11 cellular contexts compared by ENCODE assay signal in genomic region chr16:89576173-89577054, GRCh38. TPM values are rescaled to one million over a fixed set of nuclear protein-coding genes. Genes with fewer than 3 reads are reported as not detected.
A peak's percentile ranks its signal among the peaks of the same experiment; 100 is the strongest.
DNase-seq lines count a peak whose midpoint lies in the region; TF ChIP-seq lines count a peak whose summit lies in the region.
"Had no signal": no experiment of that assay in that cellular context is flagged by ENCODE, and none has a peak within 500 bp of the region (broad histone marks: within the 10 kb centered on the region; RNA-seq: fewer than 3 reads in every experiment).

No MANE protein-coding gene starts in this region.

- no peak overlapping the region for H3K14ac ChIP-seq in trophoblast cell (ENCODE audit: low read length)

- H3K9me3 ChIP-seq in ES-I3 (ENCODE audit: control insufficient read depth, insufficient read depth, low read length), result no peaks in the 10 kb centered on the region
- no peaks in the 10 kb centered on the region for H3K9me3 ChIP-seq in OCI-LY3 (ENCODE audit: insufficient read depth, low read length)
- H3K9me3 ChIP-seq in trophoblast cell (ENCODE audit: insufficient read depth, low read depth, low read length), result peaks cover 22% of the 10 kb centered on the region
- H3K9me3 ChIP-seq: uterus had no signal

- no peak overlapping the region for H2AK5ac ChIP-seq in trophoblast cell (ENCODE audit: low read length)

- no peaks in the 10 kb centered on the region for H3K27me3 ChIP-seq in OCI-LY3 (ENCODE audit: low read depth, low read length)
- peaks cover 29% of the 10 kb centered on the region for H3K27me3 ChIP-seq in trophoblast cell (ENCODE audit: insufficient read depth, low read length)

- DNase-seq in epithelial cell of proximal tubule (ENCODE audit: low read depth) (no peak), trophoblast cell (no peak), NCI-H446 (lab: John Stamatoyannopoulos, UW) (no peak), NCI-H1436 (lab: John Stamatoyannopoulos, UW) (no peak)
- DNase-seq in effector CD4-positive, alpha-beta T cell, result no peak
- DNase-seq in stimulated activated naive CD4-positive, alpha-beta T cell (lab: John Stamatoyannopoulos, UW), result no peak
- DNase-seq: DMS153, T-helper 9 cell, uterus had no signal

- peak overlapping the region; percentile 98 for H3K4me3 ChIP-seq in OCI-LY3 (ENCODE audit: low read length)
- peak overlapping the region; percentile 72 for H3K4me3 ChIP-seq in epithelial cell of proximal tubule (ENCODE audit: low read depth, low read length)
- H3K4me3 ChIP-seq in trophoblast cell (ENCODE audit: low read depth, low read length), result no peak overlapping the region
- H3K4me3 ChIP-seq: uterus had no signal

- peaks cover 2% of the 10 kb centered on the region for H3K79me1 ChIP-seq in trophoblast cell (ENCODE audit: low read length)

- H3K27ac ChIP-seq in OCI-LY3 (ENCODE audit: low read length) (no peak overlapping the region), trophoblast cell (ENCODE audit: low read depth, low read length) (no peak overlapping the region)
- H3K27ac ChIP-seq: uterus had no signal

- H2BK120ac ChIP-seq in trophoblast cell (ENCODE audit: insufficient read depth, low read length, poor library complexity), result no peak overlapping the region

- H3K4me1 ChIP-seq in ES-I3 (ENCODE audit: insufficient read depth, low read length) (peaks cover 10% of the 10 kb centered on the region; the same call in 1 of the 2 replicates), OCI-LY3 (ENCODE audit: low read length) (peaks cover 13% of the 10 kb centered on the region), trophoblast cell (ENCODE audit: control insufficient read depth in 1 of 2, insufficient read depth in 2 of 2, low read length in 2 of 2) (peaks cover 20 to 24% of the 10 kb centered on the region in 2 experiments)

- WGBS in trophoblast cell (ENCODE audit: extremely low coverage, insufficient coverage, insufficient read length), result no CpG with 5 or more reads among the region's 87 CpGs

- H4K91ac ChIP-seq in trophoblast cell (ENCODE audit: low read depth, low read length), result no peak overlapping the region

- no peak overlapping the region for H2BK12ac ChIP-seq in trophoblast cell (ENCODE audit: low read length)

- peak overlapping the region; percentile 51; the same call in 1 of the 2 replicates for H3K9ac ChIP-seq in ES-I3 (ENCODE audit: low read depth, low read length)
- peak overlapping the region; percentile 91 for H3K9ac ChIP-seq in OCI-LY3 (ENCODE audit: low read length)
- no peak overlapping the region for H3K9ac ChIP-seq in trophoblast cell (ENCODE audit: low read length)

- no peak overlapping the region for H4K12ac ChIP-seq in trophoblast cell (ENCODE audit: low read depth, low read length)

- no peaks in the 10 kb centered on the region for H4K20me1 ChIP-seq in OCI-LY3 (ENCODE audit: insufficient read depth, low read length)

- peaks cover 25% of the 10 kb centered on the region for H3K79me2 ChIP-seq in OCI-LY3 (ENCODE audit: low read length)
- no peaks in the 10 kb centered on the region for H3K79me2 ChIP-seq in trophoblast cell (ENCODE audit: control insufficient read depth, insufficient read depth, low read length, poor library complexity)

- peak overlapping the region; percentile 83 for H3K4me2 ChIP-seq in OCI-LY3 (ENCODE audit: low read length)
- H3K4me2 ChIP-seq in trophoblast cell (ENCODE audit: low read length), result peak overlapping the region; percentile 48

- H2AFZ ChIP-seq in OCI-LY3 (ENCODE audit: low read depth, low read length) (no peak overlapping the region), trophoblast cell (ENCODE audit: insufficient read depth, low read length, poor library complexity) (no peak overlapping the region)

- peaks cover 3% of the 10 kb centered on the region; the same call in 1 of the 2 replicates for H3K36me3 ChIP-seq in ES-I3 (ENCODE audit: insufficient read depth, low read length)
- H3K36me3 ChIP-seq in OCI-LY3 (replicated peaks; ENCODE audit: low read depth, low read length), result peaks cover 8% of the 10 kb centered on the region
- H3K36me3 ChIP-seq in trophoblast cell (ENCODE audit: control insufficient read depth in 1 of 2, insufficient read depth in 2 of 2, low read length in 2 of 2), result no peaks in the 10 kb centered on the region
- H3K36me3 ChIP-seq: uterus had no signal

- no peak for TF ChIP-seq CTCF in OCI-LY3 (IDR thresholded peaks at IDR 0.05; ENCODE audit: low read depth, low read length)
- TF ChIP-seq CTCF in epithelial cell of proximal tubule (conservative IDR thresholded peaks at IDR 0.05; ENCODE audit: low read depth, low read length), result no peak

- no peak overlapping the region for H4K8ac ChIP-seq in trophoblast cell (ENCODE audit: low read depth, low read length)

- no peak overlapping the region for H2BK5ac ChIP-seq in trophoblast cell (ENCODE audit: low read depth, low read length, poor library complexity)

- no peak overlapping the region for H3K23ac ChIP-seq in trophoblast cell (ENCODE audit: low read length)

- H3K18ac ChIP-seq in trophoblast cell (ENCODE audit: low read length), result no peak overlapping the region

- H3K4ac ChIP-seq in trophoblast cell (ENCODE audit: low read depth, low read length), result no peak overlapping the region

RNA-seq across cellular contexts. Expression of gene CPNE7, which starts 0.9 kb away (rescaled TPM):
- total RNA-seq in epithelial cell of proximal tubule, result 16.6 and 20.2 TPM in 2 replicates
- 0.23 and 0.37 TPM in 2 replicates for polyA plus RNA-seq in trophoblast cell (2013)

RNA-seq across cellular contexts. Expression of gene RPL13, which starts 15.9 kb away (rescaled TPM):
- 5,232 and 9,109 TPM in 2 replicates for total RNA-seq in epithelial cell of proximal tubule
- 2,265 and 2,343 TPM in 2 replicates for polyA plus RNA-seq in trophoblast cell (2013)

RNA-seq across cellular contexts. Expression of gene DPEP1, which starts 37.0 kb away (rescaled TPM):
- 0.65 and 5.0 TPM in 2 replicates for total RNA-seq in epithelial cell of proximal tubule
- 0.04 TPM in 1 of 2 replicates, not detected in the other for polyA plus RNA-seq in trophoblast cell (2013)
